2 cellular contexts compared by ENCODE assay signal in genomic region chr6:31729515-31729978, GRCh38.
A peak's percentile ranks its signal among the peaks of the same experiment; 100 is the strongest.
TF ChIP-seq lines count a peak whose summit lies in the region.

No MANE protein-coding gene starts in this region.

TF ChIP-seq in IMR-90, 13 proteins besides CTCF, POLR2A, EP300 and RAD21:
- TF ChIP-seq MAZ (IDR thresholded peaks at IDR 0.05; ENCODE audit: borderline replicate concordance, low read depth, low read length) (peak; percentile 55; the same call in 1 of the 2 replicates), USF2 (IDR thresholded peaks at IDR 0.05; ENCODE audit: low read depth, low read length) (peak; percentile 39; the same call in 1 of the 2 replicates), RFX5 (IDR thresholded peaks at IDR 0.05; ENCODE audit: low read depth, low read length) (no peak), CHD1 (IDR thresholded peaks at IDR 0.05; ENCODE audit: low read depth, low read length) (no peak), MXI1 (IDR thresholded peaks at IDR 0.05; ENCODE audit: borderline replicate concordance, low read depth, low read length) (0 out of 2 replicates have a peak, but pooled peaks have one; percentile 37), SMC3 (IDR thresholded peaks at IDR 0.05; ENCODE audit: low read depth, low read length) (peak; percentile 60)

TF ChIP-seq in SK-N-SH, 30 proteins besides CTCF, POLR2A, EP300 and RAD21:
- TF ChIP-seq TCF12 (IDR thresholded peaks at IDR 0.05) (no peak), RCOR1 (IDR thresholded peaks at IDR 0.05; ENCODE audit: low read length) (no peak), CHD2 (IDR thresholded peaks at IDR 0.05; ENCODE audit: low read length, partially characterized antibody) (peak; percentile 2), POLR2AphosphoS5 (IDR thresholded peaks at IDR 0.05; ENCODE audit: low read depth, low read length) (no peak), RFX5 (IDR thresholded peaks at IDR 0.05; ENCODE audit: low read length) (no peak), ZBTB33 (IDR thresholded peaks at IDR 0.05; ENCODE audit: borderline replicate concordance, low read depth) (no peak), REST (IDR thresholded peaks at IDR 0.05; ENCODE audit: low read depth, low read length) (0 out of 2 replicates have a peak, but pooled peaks have one; percentile 10), EZH2phosphoT487 (IDR thresholded peaks at IDR 0.05; ENCODE audit: borderline replicate concordance, low read depth) (no peak), SIN3A (IDR thresholded peaks at IDR 0.05; ENCODE audit: borderline replicate concordance, low read depth, low read length) (no peak; the same call in 1 of the 2 replicates), TAF1 (IDR thresholded peaks at IDR 0.05; ENCODE audit: borderline replicate concordance, low read depth, low read length) (no peak), MAX (IDR thresholded peaks at IDR 0.05; ENCODE audit: low read depth) (peak; percentile 59; the same call in 1 of the 2 replicates), GATA2 (CRISPR knock-in tag; IDR thresholded peaks at IDR 0.05) (no peak), FOSL2 (IDR thresholded peaks at IDR 0.05; ENCODE audit: borderline replicate concordance, low read depth) (no peak), FOXM1 (IDR thresholded peaks at IDR 0.05; ENCODE audit: low read depth) (no peak), MXI1 (IDR thresholded peaks at IDR 0.05; ENCODE audit: low read depth, low read length) (peak; percentile 76; the same call in 1 of the 2 replicates), TEAD4 (IDR thresholded peaks at IDR 0.05; ENCODE audit: borderline replicate concordance, insufficient read depth) (no peak; the same call in 1 of the 2 replicates), PBX3 (IDR thresholded peaks at IDR 0.05) (no peak), MEF2A (IDR thresholded peaks at IDR 0.05; ENCODE audit: borderline replicate concordance, low read depth) (no peak), JUND (IDR thresholded peaks at IDR 0.05) (0 out of 2 replicates have a peak, but pooled peaks have one; percentile 35), USF2 (IDR thresholded peaks at IDR 0.05; ENCODE audit: borderline replicate concordance, low read depth, low read length) (no peak), YY1 (IDR thresholded peaks at IDR 0.05; ENCODE audit: low read depth) (no peak), IRF3 (IDR thresholded peaks at IDR 0.05; ENCODE audit: low read depth, low read length) (no peak), USF1 (IDR thresholded peaks at IDR 0.05; ENCODE audit: borderline replicate concordance, low read depth) (no peak), NRF1 (IDR thresholded peaks at IDR 0.05; ENCODE audit: low read depth, low read length) (no peak), NFIC (IDR thresholded peaks at IDR 0.05; ENCODE audit: borderline replicate concordance) (no peak; the same call in 1 of the 2 replicates), RXRA (IDR thresholded peaks at IDR 0.05; ENCODE audit: borderline replicate concordance, low read depth) (0 out of 2 replicates have a peak, but pooled peaks have one; percentile 20), FOXJ3 (CRISPR knock-in tag; IDR thresholded peaks at IDR 0.05) (no peak), SMC3 (IDR thresholded peaks at IDR 0.05; ENCODE audit: low read depth, low read length) (peak; percentile 58), GABPA (IDR thresholded peaks at IDR 0.05; ENCODE audit: low read depth) (0 out of 2 replicates have a peak, but pooled peaks have one; percentile 9), ELF1 (IDR thresholded peaks at IDR 0.05) (no peak)
